Comparison of ENCODE assay signal across 16 cellular contexts in the genomic region with DNA sequence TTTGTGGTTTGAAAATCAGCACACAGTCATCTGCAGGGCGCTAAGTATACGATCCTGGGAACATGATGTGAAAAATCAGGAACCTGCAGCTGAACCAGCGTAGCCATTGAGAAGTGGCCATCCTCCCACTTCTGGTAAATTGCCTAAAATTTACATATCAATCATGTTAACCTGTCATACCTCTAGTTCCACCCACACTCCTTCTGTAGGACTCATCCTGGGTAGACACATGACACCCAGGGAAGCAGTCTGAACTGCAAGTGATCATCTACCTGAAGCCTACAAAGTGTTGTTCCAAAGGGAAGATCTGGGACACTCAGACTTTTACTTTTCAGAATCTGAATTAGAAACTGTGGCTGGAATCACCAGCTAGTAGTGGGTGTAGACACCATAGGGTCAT. TPM values are rescaled to one million over a fixed set of nuclear protein-coding genes. Genes with fewer than 3 reads are reported as not detected.
A peak's percentile ranks its signal among the peaks of the same experiment; 100 is the strongest.
DNase-seq lines count a peak whose midpoint lies in the region; ATAC-seq and TF ChIP-seq lines count a peak whose summit lies in the region.
"Had no signal": no experiment of that assay in that cellular context is flagged by ENCODE, and none has a peak within 500 bp of the region (broad histone marks: within the 10 kb centered on the region; RNA-seq: fewer than 3 reads in every experiment).

No MANE protein-coding gene starts in this region.

- H3K4me1 Mint-ChIP-seq in immature natural killer cell: peaks cover 17 to 19% of the 10 kb centered on the region in 2 donors

- no peak overlapping the region for H3K27ac Mint-ChIP-seq in immature natural killer cell
- H3K27ac Mint-ChIP-seq: CD4-positive, alpha-beta T cell had no signal

- no peaks in the 10 kb centered on the region for H3K36me3 Mint-ChIP-seq in immature natural killer cell

- TF ChIP-seq CTCF in subcutaneous adipose tissue (IDR thresholded peaks at IDR 0.05; ENCODE audit: low read depth): peak; percentile 76

- H3K9me3 Mint-ChIP-seq in immature natural killer cell: peaks cover 0 to 2% (median 0%) of the 10 kb centered on the region in 6 donors
- H3K9me3 Mint-ChIP-seq: CD4-positive, alpha-beta T cell had no signal

- peaks cover 7 to 11% (median 9%) of the 10 kb centered on the region in 3 donors for H3K27me3 Mint-ChIP-seq in immature natural killer cell (ENCODE audit: low read depth in 3 of 3)

- no peak for ATAC-seq in HG03469 (IDR thresholded peaks at IDR 0.05; ENCODE audit: unreplicated experiment)
- ATAC-seq: GM12878, HepG2 had no signal

- peak; percentile 4 for DNase-seq in NCI-H748 (lab: John Stamatoyannopoulos, UW; ENCODE audit: unreplicated experiment)
- no peak for DNase-seq in NCI-H748 treated with DMSO at 0.1 percent for 48 hours (lab: John Stamatoyannopoulos, UW)
- DNase-seq in amniotic epithelial cell (ENCODE audit: low read depth): peak; percentile 38
- peak; percentile 12 for DNase-seq in left kidney (ENCODE audit: low read depth, low spot score)
- no peak for DNase-seq in immature natural killer cell
- no peak for DNase-seq in KBM-7
- DNase-seq: 8988T; ACHN; Calu3; CD4-positive, alpha-beta T cell; DMS79; GOT3 had no signal

- in situ Hi-C loops in KBM-7 (cut with MboI; ENCODE audit: low pct_unique_long_range_greater_than_20kb, low sequenced_read_pairs): loop anchor here (25.0 kb wide), 1 partner anchor 459 kb away; no protein-coding TSS in a partner anchor

- H3K4me3 Mint-ChIP-seq in immature natural killer cell: peak overlapping the region in 1 of 5 donors; percentile 0
- H3K4me3 Mint-ChIP-seq: CD4-positive, alpha-beta T cell had no signal

RNA-seq across cellular contexts. Expression of a gene that starts 5.5 kb away (rescaled TPM):
- total RNA-seq in subcutaneous adipose tissue: 10 to 100 TPM; 51.8 to 89.0 (median 75.4) TPM
- polyA plus RNA-seq in immature natural killer cell: 100 to 1,000 TPM in 2 of 3 donors, 10 to 100 TPM in 1; 92.3 to 161 (median 124) TPM

Comparison
In these comparisons a context has a peak if more than half of its experiments do, and no peak if none do; other contexts are left out.
1. DNase-seq: peak in NCI-H748 (single experiment), amniotic epithelial cell (single experiment) and left kidney (single experiment); none in NCI-H748 treated with DMSO at 0.1 percent for 48 hours (single experiment), immature natural killer cell (0 of 3) and KBM-7 (single experiment).